12 cellular contexts compared by ENCODE assay signal in genomic region chr15:68365140-68365745, GRCh38.
A peak's percentile ranks its signal among the peaks of the same experiment; 100 is the strongest.
DNase-seq lines count a peak whose midpoint lies in the region; ATAC-seq, FAIRE-seq and TF ChIP-seq lines count a peak whose summit lies in the region.
"Had no signal": no experiment of that assay in that cellular context is flagged by ENCODE, and none has a peak within 500 bp of the region (broad histone marks: within the 10 kb centered on the region; RNA-seq: fewer than 3 reads in every experiment).

No MANE protein-coding gene starts in this region.

- no peak for TF ChIP-seq EP300 in gastroesophageal sphincter (IDR thresholded peaks at IDR 0.05)

- H2AFZ ChIP-seq in OCI-LY7 (ENCODE audit: low read length): no peak overlapping the region

- no peaks in the 10 kb centered on the region for H3K36me3 ChIP-seq in gastroesophageal sphincter
- H3K36me3 ChIP-seq in gastrocnemius medialis: no peaks in the 10 kb centered on the region
- H3K36me3 ChIP-seq in OCI-LY7 (ENCODE audit: insufficient read depth, low read length): no peaks in the 10 kb centered on the region
- no peaks in the 10 kb centered on the region for H3K36me3 ChIP-seq in small intestine (ENCODE audit: control insufficient read depth in 2 of 2, insufficient read depth in 2 of 2, low read length in 2 of 2)

- POLR2A ChIA-PET in RWPE1 (lab: Yijun Ruan, JAX; ENCODE audit: low non-redundant PET) (no interaction called here), OCI-LY7 (lab: Charles Lee) (interaction anchor here (0.6 kb wide), 1 partner anchor 12 kb away, joined by 4 read pairs; no protein-coding TSS in a partner anchor)

- H3K4me3 ChIP-seq in gastroesophageal sphincter: no peak overlapping the region
- H3K4me3 ChIP-seq in gastrocnemius medialis: no peak overlapping the region
- H3K4me3 ChIP-seq in OCI-LY7 (ENCODE audit: low read depth, low read length, poor library complexity, severe bottlenecking): no peak overlapping the region
- H3K4me3 ChIP-seq in small intestine (ENCODE audit: low read depth in 1 of 2, low read length in 2 of 2): no peak overlapping the region
- H3K4me3 ChIP-seq: K562 had no signal

- 0 out of 2 replicates have a peak overlapping the region, but pooled peaks have one; percentile 5 for H3K27ac ChIP-seq in RWPE1
- peak overlapping the region in 3 of 4 donors; percentile 55 to 63 (median 61) for H3K27ac ChIP-seq in gastroesophageal sphincter
- peak overlapping the region; percentile 65 to 67 (median 67) for H3K27ac ChIP-seq in gastrocnemius medialis
- no peak overlapping the region for H3K27ac ChIP-seq in OCI-LY7 (ENCODE audit: low read depth, low read length, poor library complexity, severe bottlenecking)
- no peak overlapping the region for H3K27ac ChIP-seq in small intestine (ENCODE audit: low read depth in 1 of 2, low read length in 1 of 2)

- intact Hi-C loops in gastrocnemius medialis (cut with DNase I; ENCODE audit: low total_unique reads): no loop called here
- intact Hi-C loops in OCI-LY7 (cut with micrococcal nuclease; ENCODE audit: unreplicated experiment): no loop called here

- peaks cover 0 to 51% (median 27%) of the 10 kb centered on the region in 3 donors for H3K4me1 ChIP-seq in gastroesophageal sphincter
- peaks cover 44 to 53% of the 10 kb centered on the region in 2 donors for H3K4me1 ChIP-seq in gastrocnemius medialis
- peaks cover 14% of the 10 kb centered on the region for H3K4me1 ChIP-seq in OCI-LY7 (ENCODE audit: insufficient read depth, low read length, poor library complexity, severe bottlenecking)
- H3K4me1 ChIP-seq in small intestine (ENCODE audit: control insufficient read depth in 2 of 2, insufficient read depth in 1 of 2, low read depth in 1 of 2, low read length in 1 of 2): no peaks in the 10 kb centered on the region

- H3K27me3 ChIP-seq in gastroesophageal sphincter (peaks cover 5% of the 10 kb centered on the region), gastrocnemius medialis (no peaks in the 10 kb centered on the region), small intestine (ENCODE audit: control insufficient read depth in 2 of 2, insufficient read depth in 2 of 2, low read length in 2 of 2) (no peaks in the 10 kb centered on the region)

- CTCF ChIA-PET in RWPE1 (lab: Yijun Ruan, JAX) (no interaction called here), OCI-LY7 (lab: Charles Lee; ENCODE audit: unreplicated experiment) (interaction anchor here (0.6 kb wide), 1 partner anchor 628 kb away, joined by 3 read pairs; no protein-coding TSS in a partner anchor)

- WGBS in gastroesophageal sphincter (ENCODE audit: low coverage in 1 of 2), 2 donors: 59 to 64% methylated on average over 4 to 6 of the region's 7 CpGs
- WGBS in small intestine, 3 donors: 65 to 74% (median 73%) methylated on average over 7 of the region's 7 CpGs

- DNase-seq in Daoy (ENCODE audit: low read depth): peak; percentile 41
- no peak for DNase-seq in RWPE1 (ENCODE audit: low spot score)
- DNase-seq in gastrocnemius medialis: peak; percentile 38 to 54
- no peak for DNase-seq in OCI-LY7 (ENCODE audit: low spot score)
- DNase-seq in small intestine: no peak
- no peak for DNase-seq in anterior cingulate cortex (lab: John Stamatoyannopoulos, UW)
- DNase-seq: activated CD4-positive, CD25-positive, alpha-beta regulatory T cell treated with anti-CD3 and anti-CD28 coated beads, Interleukin-2, amount 50 U/mL, for 72 hours; CD4-positive, alpha-beta memory T cell; naive thymus-derived CD8-positive, alpha-beta T cell had no signal

- no peak overlapping the region for H3K4me2 ChIP-seq in OCI-LY7 (ENCODE audit: low read length)

- TF ChIP-seq CTCF in RWPE1 (conservative IDR thresholded peaks at IDR 0.05; ENCODE audit: low read depth) (no peak), gastroesophageal sphincter (IDR thresholded peaks at IDR 0.05) (no peak), gastrocnemius medialis (IDR thresholded peaks at IDR 0.05 in 4 of 5, conservative IDR thresholded peaks at IDR 0.05 in 1 of 5) (no peak), OCI-LY7 (conservative IDR thresholded peaks at IDR 0.05; ENCODE audit: low read length) (no peak)

- FAIRE-seq in small intestine (lab: Jason Lieb, UNC): no peak
- FAIRE-seq: K562 had no signal

- ATAC-seq in gastroesophageal sphincter (peak; percentile 51), gastrocnemius medialis (peak; percentile 78 to 84), HG03354 (IDR thresholded peaks at IDR 0.05; ENCODE audit: poor library complexity, severe bottlenecking, unreplicated experiment) (no peak)
- ATAC-seq: K562; naive thymus-derived CD8-positive, alpha-beta T cell had no signal

- H3K9me3 ChIP-seq in gastroesophageal sphincter (no peaks in the 10 kb centered on the region), gastrocnemius medialis (no peaks in the 10 kb centered on the region), OCI-LY7 (ENCODE audit: low read length) (no peaks in the 10 kb centered on the region), small intestine (ENCODE audit: control insufficient read depth, low read depth) (no peaks in the 10 kb centered on the region)

- in situ Hi-C loops in gastrocnemius medialis (cut with MboI; ENCODE audit: low sequenced_read_pairs in 4 of 4): no loop called here

- BruUV-seq in OCI-LY7 (replicated peaks; lab: Mats Ljungman, UMichigan): no TSS peak

- no peaks in the 10 kb centered on the region for H3K79me2 ChIP-seq in OCI-LY7 (ENCODE audit: insufficient read depth, low read depth, low read length)

- H4K20me1 ChIP-seq in OCI-LY7 (ENCODE audit: insufficient read depth, low read length): no peaks in the 10 kb centered on the region

- no peak for TF ChIP-seq POLR2A in gastroesophageal sphincter (IDR thresholded peaks at IDR 0.05)
- TF ChIP-seq POLR2A in gastrocnemius medialis (IDR thresholded peaks at IDR 0.05): no peak

- H3K9me2 ChIP-seq in OCI-LY7 (ENCODE audit: insufficient read depth, low read length): no peaks in the 10 kb centered on the region

Comparison
In these comparisons a context has a peak if more than half of its experiments do, and no peak if none do; other contexts are left out.
1. DNase-seq: peak in Daoy (single experiment) and gastrocnemius medialis (2 of 2); none in RWPE1 (single experiment), OCI-LY7 (single experiment), small intestine (single experiment) and anterior cingulate cortex (0 of 58).
2. H3K27ac ChIP-seq: peak in RWPE1 (single experiment), gastroesophageal sphincter (3 of 4) and gastrocnemius medialis (4 of 4); none in OCI-LY7 (single experiment) and small intestine (0 of 2).